ENCODE assay signal across 19 cellular contexts in genomic region chr1:83673287-83673686, GRCh38.
A peak's percentile ranks its signal among the peaks of the same experiment; 100 is the strongest.
DNase-seq lines count a peak whose midpoint lies in the region; ATAC-seq and TF ChIP-seq lines count a peak whose summit lies in the region.
"Had no signal": no experiment of that assay in that cellular context is flagged by ENCODE, and none has a peak within 500 bp of the region (broad histone marks: within the 10 kb centered on the region; RNA-seq: fewer than 3 reads in every experiment).

No MANE protein-coding gene starts in this region.

- POLR2A ChIA-PET in activated CD4-positive, alpha-beta T cell treated with anti-CD3 and anti-CD28 coated beads for 36 hours (lab: Charles Lee): no interaction called here

- no peaks in the 10 kb centered on the region for H3K36me3 Mint-ChIP-seq in activated CD4-positive, alpha-beta T cell treated with anti-CD3 and anti-CD28 coated beads for 36 hours (ENCODE audit: low read depth)
- H3K36me3 Mint-ChIP-seq: activated CD8-positive, alpha-beta memory T cell treated with anti-CD3 and anti-CD28 coated beads, Interleukin-2, amount 10 ng/mL, durations not matched to agents 7 days and 5 days had no signal

- H2BK15ac ChIP-seq in mesenchymal stem cell (ENCODE audit: low read depth, poor library complexity, severe bottlenecking): no peak overlapping the region

- no peak overlapping the region for H3K23ac ChIP-seq in mesenchymal stem cell (ENCODE audit: low read length in 2 of 2)

- no peaks in the 10 kb centered on the region for H3K36me3 ChIP-seq in mesenchymal stem cell (ENCODE audit: control insufficient read depth in 1 of 2, insufficient read depth in 2 of 2, low read depth in 1 of 2, low read length in 2 of 2)
- no peaks in the 10 kb centered on the region for H3K36me3 ChIP-seq in ovary
- H3K36me3 ChIP-seq: transverse colon had no signal

- TF ChIP-seq POLR2A in ovary (IDR thresholded peaks at IDR 0.05): no peak

- H3K27me3 ChIP-seq in mesenchymal stem cell (ENCODE audit: control insufficient read depth in 1 of 2, insufficient read depth in 1 of 2, low read length in 2 of 2) (no peaks in the 10 kb centered on the region), ovary (no peaks in the 10 kb centered on the region)
- H3K27me3 ChIP-seq: transverse colon had no signal

- H3K4me1 Mint-ChIP-seq in activated CD4-positive, alpha-beta T cell treated with anti-CD3 and anti-CD28 coated beads for 36 hours: no peaks in the 10 kb centered on the region
- H3K4me1 Mint-ChIP-seq: activated CD8-positive, alpha-beta memory T cell treated with anti-CD3 and anti-CD28 coated beads, Interleukin-2, amount 10 ng/mL, durations not matched to agents 7 days and 5 days; activated naive CD4-positive, alpha-beta T cell treated with anti-CD3 and anti-CD28 coated beads, Interleukin-2, amount 50 U/mL, for 24 hours had no signal

- CTCF ChIA-PET in activated CD4-positive, alpha-beta T cell treated with anti-CD3 and anti-CD28 coated beads for 36 hours (lab: Charles Lee): interaction anchor here (1.2 kb wide), 1 partner anchor 9 kb away, joined by 4 read pairs; no protein-coding TSS in a partner anchor

- H3K4me2 ChIP-seq in mesenchymal stem cell (ENCODE audit: low read length, poor library complexity, severe bottlenecking): no peak overlapping the region
- H3K4me2 ChIP-seq: KMS-11 had no signal

- H4K91ac ChIP-seq in mesenchymal stem cell (ENCODE audit: low read length): no peak overlapping the region

- no peak overlapping the region for H4K8ac ChIP-seq in mesenchymal stem cell (ENCODE audit: low read length)

- no CpG with 5 or more reads among the region's 1 CpG for WGBS in mesenchymal stem cell
- 11 to 24% (median 11%) methylated on average over 1 of the region's 1 CpG for WGBS in ovary, 3 donors

- no peak for TF ChIP-seq EP300 in ovary (IDR thresholded peaks at IDR 0.05)

- H2BK5ac ChIP-seq in mesenchymal stem cell (ENCODE audit: low read depth, low read length, poor library complexity, severe bottlenecking): no peak overlapping the region

- H2BK12ac ChIP-seq in mesenchymal stem cell (ENCODE audit: low read length in 2 of 2): no peak overlapping the region

- H3K4me1 ChIP-seq in mesenchymal stem cell (ENCODE audit: control insufficient read depth, insufficient read depth, low read depth, low read length): no peaks in the 10 kb centered on the region
- H3K4me1 ChIP-seq in ovary (ENCODE audit: insufficient read depth): no peaks in the 10 kb centered on the region
- H3K4me1 ChIP-seq: transverse colon had no signal

- H3K4me3 ChIP-seq in mesenchymal stem cell (ENCODE audit: insufficient read depth in 1 of 2, low read depth in 1 of 2, low read length in 2 of 2) (no peak overlapping the region), ovary (no peak overlapping the region)
- H3K4me3 ChIP-seq: transverse colon had no signal

- H3K9me3 ChIP-seq in mesenchymal stem cell (ENCODE audit: control insufficient read depth, low read length) (no peaks in the 10 kb centered on the region), ovary (no peaks in the 10 kb centered on the region)
- H3K9me3 ChIP-seq: transverse colon had no signal

- no peak overlapping the region for H2BK120ac ChIP-seq in mesenchymal stem cell (ENCODE audit: low read depth, low read length)

- peak; percentile 36 for ATAC-seq in activated CD4-positive, alpha-beta T cell treated with anti-CD3 and anti-CD28 coated beads for 36 hours
- ATAC-seq in GM21786 (IDR thresholded peaks at IDR 0.05; ENCODE audit: unreplicated experiment) (peak; percentile 57), HG03469 (IDR thresholded peaks at IDR 0.05; ENCODE audit: unreplicated experiment) (peak; percentile 76)
- ATAC-seq: activated CD8-positive, alpha-beta memory T cell treated with anti-CD3 and anti-CD28 coated beads, Interleukin-2, amount 10 ng/mL, durations not matched to agents 7 days and 5 days; left lobe of liver had no signal

- H3K79me1 ChIP-seq in mesenchymal stem cell (replicated peaks; ENCODE audit: low read length, poor library complexity, severe bottlenecking): no peaks in the 10 kb centered on the region

- H3K27ac ChIP-seq in mesenchymal stem cell (ENCODE audit: low read length, poor library complexity, severe bottlenecking) (no peak overlapping the region), ovary (no peak overlapping the region)
- H3K27ac ChIP-seq: C4-2B, KMS-11, transverse colon had no signal

- peaks cover 5% of the 10 kb centered on the region for H3K9me3 Mint-ChIP-seq in activated CD4-positive, alpha-beta T cell treated with anti-CD3 and anti-CD28 coated beads for 36 hours (ENCODE audit: low read depth)
- H3K9me3 Mint-ChIP-seq: activated naive CD4-positive, alpha-beta T cell treated with anti-CD3 and anti-CD28 coated beads, Interleukin-2, amount 50 U/mL, for 24 hours had no signal

- H3K18ac ChIP-seq in mesenchymal stem cell (ENCODE audit: low read depth in 1 of 2, low read length in 2 of 2): no peak overlapping the region

- peak overlapping the region; percentile 36 for H3K9ac ChIP-seq in mesenchymal stem cell (ENCODE audit: low read length)
- H3K9ac ChIP-seq: KMS-11 had no signal

- no peak overlapping the region for H2AK5ac ChIP-seq in mesenchymal stem cell (ENCODE audit: low read length, severe bottlenecking)

- H3K4ac ChIP-seq in mesenchymal stem cell (ENCODE audit: low read depth in 1 of 2, low read length in 2 of 2): no peak overlapping the region

- H2AFZ ChIP-seq in mesenchymal stem cell (ENCODE audit: low read depth, low read length): no peak overlapping the region

- no peak overlapping the region for H3K14ac ChIP-seq in mesenchymal stem cell (ENCODE audit: low read length in 2 of 2)

- TF ChIP-seq CTCF in ovary (IDR thresholded peaks at IDR 0.05): no peak

- H3K4me3 Mint-ChIP-seq in activated CD4-positive, alpha-beta T cell treated with anti-CD3 and anti-CD28 coated beads for 36 hours: no peak overlapping the region
- H3K4me3 Mint-ChIP-seq: activated CD8-positive, alpha-beta memory T cell treated with anti-CD3 and anti-CD28 coated beads, Interleukin-2, amount 10 ng/mL, durations not matched to agents 7 days and 5 days; activated naive CD4-positive, alpha-beta T cell treated with anti-CD3 and anti-CD28 coated beads, Interleukin-2, amount 50 U/mL, for 24 hours had no signal

- H3K27ac Mint-ChIP-seq in activated CD4-positive, alpha-beta T cell treated with anti-CD3 and anti-CD28 coated beads for 36 hours: no peak overlapping the region
- H3K27ac Mint-ChIP-seq: activated CD8-positive, alpha-beta memory T cell treated with anti-CD3 and anti-CD28 coated beads, Interleukin-2, amount 10 ng/mL, durations not matched to agents 7 days and 5 days; activated naive CD4-positive, alpha-beta T cell treated with anti-CD3 and anti-CD28 coated beads, Interleukin-2, amount 50 U/mL, for 24 hours had no signal

- DNase-seq in activated CD4-positive, alpha-beta T cell treated with anti-CD3 and anti-CD28 coated beads for 36 hours: no peak
- DNase-seq in activated CD4-positive, alpha-beta T cell treated with anti-CD3 and anti-CD28 coated beads for 1 hour: no peak
- DNase-seq in mesenchymal stem cell (peak; percentile 5), DMS53 (lab: John Stamatoyannopoulos, UW) (no peak), ovary (no peak)
- no peak for DNase-seq in stimulated activated CD4-positive, alpha-beta T cell treated with anti-CD3 and anti-CD28 coated beads, Interleukin-15, amount 100 ng/mL, for 24 hours
- DNase-seq: activated CD8-positive, alpha-beta memory T cell treated with anti-CD3 and anti-CD28 coated beads, Interleukin-2, amount 10 ng/mL, durations not matched to agents 7 days and 5 days; effector CD4-positive, alpha-beta T cell; NCI-H1105 treated with DMSO at 0.1 percent for 48 hours; NCI-H2227 treated with DMSO at 0.1 percent for 48 hours; NK-92 treated with Interleukin-12 subunit alpha and Interleukin-12 subunit beta, amount 100 ng/mL, for 24 hours; stimulated activated CD4-positive, alpha-beta T cell treated with anti-CD3 and anti-CD28 coated beads, Interleukin-4, amount 100 ng/mL, for 24 hours; transverse colon had no signal

- no peaks in the 10 kb centered on the region for H3K27me3 Mint-ChIP-seq in activated CD4-positive, alpha-beta T cell treated with anti-CD3 and anti-CD28 coated beads for 36 hours
- H3K27me3 Mint-ChIP-seq: activated CD8-positive, alpha-beta memory T cell treated with anti-CD3 and anti-CD28 coated beads, Interleukin-2, amount 10 ng/mL, durations not matched to agents 7 days and 5 days; activated naive CD4-positive, alpha-beta T cell treated with anti-CD3 and anti-CD28 coated beads, Interleukin-2, amount 50 U/mL, for 24 hours had no signal

- intact Hi-C loops in activated CD4-positive, alpha-beta T cell treated with anti-CD3 and anti-CD28 coated beads for 36 hours (cut with DNase I, micrococcal nuclease): no loop called here
- intact Hi-C loops in ovary (cut with DNase I): no loop called here
